ENCODE assay signal across 22 cellular contexts in genomic region chr2:159010963-159011362, GRCh38. TPM values are rescaled to one million over a fixed set of nuclear protein-coding genes. Genes with fewer than 3 reads are reported as not detected.
A peak's percentile ranks its signal among the peaks of the same experiment; 100 is the strongest.
DNase-seq lines count a peak whose midpoint lies in the region; ATAC-seq, FAIRE-seq and TF ChIP-seq lines count a peak whose summit lies in the region.
"Had no signal": no experiment of that assay in that cellular context is flagged by ENCODE, and none has a peak within 500 bp of the region (broad histone marks: within the 10 kb centered on the region; RNA-seq: fewer than 3 reads in every experiment).

No MANE protein-coding gene starts in this region.

- H3K27me3 ChIP-seq in mammary epithelial cell (ENCODE audit: insufficient read depth, low read length) (no peaks in the 10 kb centered on the region), foreskin keratinocyte (no peaks in the 10 kb centered on the region), ovary (no peaks in the 10 kb centered on the region)
- H3K27me3 ChIP-seq: gastrocnemius medialis, Peyer's patch, tibial artery had no signal

- peaks cover 15% of the 10 kb centered on the region for H3K9me3 ChIP-seq in mammary epithelial cell (replicated peaks; ENCODE audit: insufficient read depth, low read length)
- H3K9me3 ChIP-seq in ovary = no peaks in the 10 kb centered on the region
- H3K9me3 ChIP-seq: gastrocnemius medialis had no signal

- H4K20me1 ChIP-seq in mammary epithelial cell (ENCODE audit: insufficient read depth, low read length) = peaks cover 2% of the 10 kb centered on the region

- H3K4me2 ChIP-seq in mammary epithelial cell (ENCODE audit: insufficient read depth, low read depth, low read length) = no peak overlapping the region

- in situ Hi-C loops in mammary epithelial cell (cut with MboI; ENCODE audit: low sequenced_read_pairs in 2 of 2) = no loop called here

- TF ChIP-seq CTCF in mammary epithelial cell (conservative IDR thresholded peaks at IDR 0.05 in 1 of 2, IDR thresholded peaks at IDR 0.05 in 1 of 2; ENCODE audit: extremely low read depth in 1 of 2, insufficient read depth in 1 of 2, low read depth in 1 of 2, low read length in 2 of 2) (no peak), foreskin keratinocyte (conservative IDR thresholded peaks at IDR 0.05) (no peak), ovary (IDR thresholded peaks at IDR 0.05) (no peak)

- FAIRE-seq in HTR-8/SVneo (lab: Jason Lieb, UNC) = no peak

- BruUV-seq in mammary epithelial cell (replicated peaks; lab: Mats Ljungman, UMichigan) = no TSS peak

- H3K9ac ChIP-seq in mammary epithelial cell (ENCODE audit: insufficient read depth, low read length) = no peak overlapping the region

- H3K4me1 ChIP-seq in mammary epithelial cell (ENCODE audit: insufficient read depth, low read length) (peaks cover 4% of the 10 kb centered on the region), foreskin keratinocyte (peaks cover 17% of the 10 kb centered on the region), ovary (ENCODE audit: insufficient read depth) (peaks cover 11% of the 10 kb centered on the region)
- H3K4me1 ChIP-seq: Peyer's patch had no signal

- peaks cover 94% of the 10 kb centered on the region for H3K79me2 ChIP-seq in mammary epithelial cell (ENCODE audit: insufficient read depth, low read length)

- TF ChIP-seq EP300 in ovary (IDR thresholded peaks at IDR 0.05) = no peak

- H3K27ac ChIP-seq in mammary epithelial cell (ENCODE audit: insufficient read depth, low read depth, low read length) = no peak overlapping the region
- no peak overlapping the region for H3K27ac ChIP-seq in foreskin keratinocyte
- no peak overlapping the region for H3K27ac ChIP-seq in ovary
- H3K27ac ChIP-seq: gastrocnemius medialis, Peyer's patch had no signal

- no peak overlapping the region for H2AFZ ChIP-seq in mammary epithelial cell (ENCODE audit: low read depth, low read length)

- intact Hi-C loops in mammary epithelial cell (cut with micrococcal nuclease) (no loop called here), ovary (cut with DNase I) (no loop called here)

- ATAC-seq in foreskin keratinocyte = peak; percentile 43
- no peak for ATAC-seq in HG02973 (IDR thresholded peaks at IDR 0.05; ENCODE audit: unreplicated experiment)
- ATAC-seq: gastrocnemius medialis; left colon; stimulated activated memory B cell treated with anti-CD40 and anti-IgM and Interleukin-4, amounts not matched to agents 10 μg/mL and 1 μg/mL and 100 μg/mL, for 72 hours had no signal

- dilution Hi-C loops in mammary epithelial cell (cut with HindIII; ENCODE audit: low sequenced_read_pairs) = no loop called here

- H3K36me3 ChIP-seq in mammary epithelial cell (ENCODE audit: insufficient read depth, low read length) (peaks cover 6% of the 10 kb centered on the region), ovary (no peaks in the 10 kb centered on the region)
- H3K36me3 ChIP-seq: gastrocnemius medialis, Peyer's patch had no signal

- TF ChIP-seq POLR2A in ovary (IDR thresholded peaks at IDR 0.05) = no peak

- H3K4me3 ChIP-seq in mammary epithelial cell (replicated peaks in 1 of 3; ENCODE audit: insufficient read depth in 1 of 3, low read depth in 2 of 3, low read length in 3 of 3) (no peak overlapping the region), ovary (no peak overlapping the region)
- H3K4me3 ChIP-seq: gastrocnemius medialis, Peyer's patch, tibial artery had no signal

- CTCF ChIA-PET in mammary epithelial cell (lab: Charles Lee; ENCODE audit: low non-redundant PET) = no interaction called here

- DNase-seq in A172 (ENCODE audit: low spot score) (peak; percentile 30), HT1080 (ENCODE audit: low read depth) (peak; percentile 2), mammary epithelial cell (peak; percentile 48), foreskin keratinocyte (peak in 1 of 2 donors; percentile 52), HTR-8/SVneo (ENCODE audit: insufficient read length, low spot score) (no peak), NCI-H1436 (lab: John Stamatoyannopoulos, UW) (no peak), ovary (no peak)
- DNase-seq: activated CD4-positive, alpha-beta T cell treated with anti-CD3 and anti-CD28 coated beads, Interleukin-2, amount 50 U/mL, for 4 hours; activated naive CD8-positive, alpha-beta T cell treated with anti-CD3 and anti-CD28 coated beads, Interleukin-2, amount 10 ng/mL, durations not matched to agents 7 days and 5 days; caudate nucleus; CD4-positive, alpha-beta T cell; DMS53; effector CD4-positive, alpha-beta T cell; gastrocnemius medialis; left colon; NCI-H1417 treated with DMSO at 0.1 percent for 48 hours; NCI-H748 treated with DMSO at 0.1 percent for 48 hours; Peyer's patch; retina; tibial artery had no signal

RNA-seq across cellular contexts. Expression of gene TANC1, which starts 42.5 kb away (rescaled TPM):
- 12.6 and 14.3 TPM in 2 replicates for total RNA-seq in A172 (2014; rRNA removed; shearing (Covaris generic))
- 17.0 and 20.0 TPM in 2 replicates for total RNA-seq in HT1080 (2014; rRNA removed; shearing (Covaris generic))
- polyA plus RNA-seq in HT1080 (2015; cell fraction: cytosol; rRNA removed) = 11.6 and 14.0 TPM in 2 replicates
- 54.4 and 56.1 TPM in 2 replicates for polyA plus RNA-seq in HT1080 (2015; cell fraction: nucleus; rRNA removed)
- 10 to 100 TPM; 46.6 to 51.5 TPM for total RNA-seq in mammary epithelial cell
- polyA plus RNA-seq in mammary epithelial cell = 28.8 TPM
- polyA minus RNA-seq in mammary epithelial cell = 44.2 TPM
- total RNA-seq in foreskin keratinocyte = 28.0 and 29.7 TPM in 2 replicates
- 6.2 and 7.4 TPM in 2 replicates for polyA plus RNA-seq in foreskin keratinocyte
- 10 to 100 TPM; 23.2 to 39.2 (median 25.9) TPM for total RNA-seq in ovary
- polyA plus RNA-seq in ovary = 10 to 100 TPM; 12.2 to 17.0 TPM

Comparison
In these comparisons a context has a peak if more than half of its experiments do, and no peak if none do; other contexts are left out.
1. DNase-seq: peak in A172 (single experiment), HT1080 (single experiment) and mammary epithelial cell (single experiment); none in HTR-8/SVneo (single experiment), NCI-H1436 (single experiment) and ovary (0 of 5).